ENCODE assay signal across 8 cellular contexts in genomic region chr1:15952317-15953258, GRCh38.
A peak's percentile ranks its signal among the peaks of the same experiment; 100 is the strongest.
DNase-seq lines count a peak whose midpoint lies in the region; ATAC-seq lines count a peak whose summit lies in the region.

No MANE protein-coding gene starts in this region.

- H3K27ac Mint-ChIP-seq in T-helper 1 cell treated with Interleukin-12 subunit alpha and Interleukin-12 subunit beta and Interleukin-4 antibody, amounts not matched to agents 30 μg/mL and 1 μg/mL, for 36 hours: peak overlapping the region; percentile 83

- peaks cover 68% of the 10 kb centered on the region for H3K4me1 Mint-ChIP-seq in T-helper 1 cell treated with Interleukin-12 subunit alpha and Interleukin-12 subunit beta and Interleukin-4 antibody, amounts not matched to agents 30 μg/mL and 1 μg/mL, for 36 hours (ENCODE audit: low read depth)

- DNase-seq in SKM-1 treated with dmso at 0.1 percent for 144 hours (lab: John Stamatoyannopoulos, UW; ENCODE audit: unreplicated experiment): peak; percentile 16
- no peak for DNase-seq in SKM-1 (lab: John Stamatoyannopoulos, UW; ENCODE audit: unreplicated experiment)
- DNase-seq in fibroblast of gingiva (ENCODE audit: low read depth): peak; percentile 35
- DNase-seq in stimulated activated naive CD8-positive, alpha-beta T cell treated with anti-CD3 and anti-CD28 coated beads, Interleukin-15, Interleukin-2, amounts not matched to agents 100 U/mL and 50 U/mL, for 24 hours: peak; percentile 61
- DNase-seq in hippocampal formation (lab: John Stamatoyannopoulos, UW): no peak
- no peak for DNase-seq in NCI-H82 (lab: John Stamatoyannopoulos, UW)

- peak overlapping the region; percentile 53 for H3K4me3 Mint-ChIP-seq in T-helper 1 cell treated with Interleukin-12 subunit alpha and Interleukin-12 subunit beta and Interleukin-4 antibody, amounts not matched to agents 30 μg/mL and 1 μg/mL, for 36 hours

- H3K36me3 Mint-ChIP-seq in T-helper 1 cell treated with Interleukin-12 subunit alpha and Interleukin-12 subunit beta and Interleukin-4 antibody, amounts not matched to agents 30 μg/mL and 1 μg/mL, for 36 hours (ENCODE audit: low read depth): peaks cover 21% of the 10 kb centered on the region

- H3K27me3 Mint-ChIP-seq in T-helper 1 cell treated with Interleukin-12 subunit alpha and Interleukin-12 subunit beta and Interleukin-4 antibody, amounts not matched to agents 30 μg/mL and 1 μg/mL, for 36 hours (ENCODE audit: low read depth): no peaks in the 10 kb centered on the region

- peak; percentile 20 for ATAC-seq in stimulated activated naive CD8-positive, alpha-beta T cell treated with anti-CD3 and anti-CD28 coated beads, Interleukin-15, Interleukin-2, amounts not matched to agents 100 U/mL and 50 U/mL, for 24 hours
- no peak for ATAC-seq in GM19324 (IDR thresholded peaks at IDR 0.05; ENCODE audit: low FRiP score, unreplicated experiment)

- no peaks in the 10 kb centered on the region for H3K9me3 Mint-ChIP-seq in T-helper 1 cell treated with Interleukin-12 subunit alpha and Interleukin-12 subunit beta and Interleukin-4 antibody, amounts not matched to agents 30 μg/mL and 1 μg/mL, for 36 hours

Comparison
In these comparisons a context has a peak if more than half of its experiments do, and no peak if none do; other contexts are left out.
1. DNase-seq: peak in SKM-1 treated with dmso at 0.1 percent for 144 hours (single experiment), fibroblast of gingiva (single experiment) and stimulated activated naive CD8-positive, alpha-beta T cell treated with anti-CD3 and anti-CD28 coated beads, Interleukin-15, Interleukin-2, amounts not matched to agents 100 U/mL and 50 U/mL, for 24 hours (single experiment); none in SKM-1 (single experiment), hippocampal formation (0 of 2) and NCI-H82 (single experiment).